ENCODE assay signal across 18 cellular contexts in genomic region chr14:101963052-101963451, GRCh38. TPM values are rescaled to one million over a fixed set of nuclear protein-coding genes. Genes with fewer than 3 reads are reported as not detected.
DNase-seq lines count a peak whose midpoint lies in the region; ATAC-seq and TF ChIP-seq lines count a peak whose summit lies in the region.
"Had no signal": no experiment of that assay in that cellular context is flagged by ENCODE, and none has a peak within 500 bp of the region (broad histone marks: within the 10 kb centered on the region; RNA-seq: fewer than 3 reads in every experiment).

No MANE protein-coding gene starts in this region.

- BruUV-seq in A673 (replicated peaks; lab: Mats Ljungman, UMichigan) = no TSS peak

- H2AFZ ChIP-seq in osteoblast (ENCODE audit: low read length) = no peak overlapping the region

- WGBS in upper lobe of left lung, 2 donors = 76 to 89% methylated on average over 5 of the region's 5 CpGs
- 82 to 88% (median 83%) methylated on average over 5 of the region's 5 CpGs for WGBS in psoas muscle, 3 donors

- H3K4me1 ChIP-seq in A673 (ENCODE audit: insufficient read depth, low read length, poor library complexity, severe bottlenecking) = peaks cover 49% of the 10 kb centered on the region
- H3K4me1 ChIP-seq in osteoblast (ENCODE audit: insufficient read depth, low read length) = peaks cover 33% of the 10 kb centered on the region
- H3K4me1 ChIP-seq in upper lobe of left lung = peaks cover 24 to 44% (median 31%) of the 10 kb centered on the region in 4 donors
- peaks cover 32% of the 10 kb centered on the region for H3K4me1 ChIP-seq in psoas muscle

- POLR2A ChIA-PET in A673 (lab: Charles Lee; ENCODE audit: low non-redundant PET) = interaction anchor here (0.7 to 1.0 kb wide), 2 partner anchors 9 to 189 kb away, joined by 3 to 18 read pairs; no protein-coding TSS in a partner anchor

- DNase-seq in A673 (ENCODE audit: low spot score) (peak; percentile 92), NCI-H2171 (lab: John Stamatoyannopoulos, UW) (peak; percentile 78), caudate nucleus (lab: John Stamatoyannopoulos, UW) (no peak), osteoblast (ENCODE audit: insufficient read length, low spot score, missing footprints) (no peak), iPS-NIHi7 (ENCODE audit: extremely low spot score) (no peak), upper lobe of left lung (no peak), psoas muscle (no peak), NCI-H1417 treated with DMSO at 0.1 percent for 48 hours (lab: John Stamatoyannopoulos, UW) (no peak)
- DNase-seq: activated CD4-positive, alpha-beta T cell treated with anti-CD3 and anti-CD28 coated beads, Interleukin-2, amount 10 ng/mL, durations not matched to agents 24 days and 14 days; activated CD8-positive, alpha-beta memory T cell treated with anti-CD3 and anti-CD28 coated beads, Interleukin-2, amount 50 U/mL, for 4 hours; activated naive CD4-positive, alpha-beta T cell; cortex of kidney; naive thymus-derived CD4-positive, alpha-beta T cell; NCI-H526 had no signal

- intact Hi-C loops in A673 (cut with micrococcal nuclease; ENCODE audit: unreplicated experiment) (loop anchor here (5.0 kb wide), 3 partner anchors 99 to 256 kb away; no protein-coding TSS in a partner anchor), psoas muscle (cut with DNase I) (loop anchor here (5.0 to 10.0 kb wide), 5 partner anchors 79 to 352 kb away; partner anchors contain the start of genes ZNF839 (in 2 of the 2) and HSP90AA1 (in 1 of the 2))

- peaks cover 40% of the 10 kb centered on the region for H3K79me2 ChIP-seq in osteoblast (ENCODE audit: insufficient read depth, low read length)

- no peak for TF ChIP-seq POLR2A in upper lobe of left lung (IDR thresholded peaks at IDR 0.05)

- CTCF ChIA-PET in A673 (lab: Charles Lee) = interaction anchor here (1.4 kb wide), 1 partner anchor 133 kb away, joined by 3 read pairs; no protein-coding TSS in a partner anchor

- H3K36me3 ChIP-seq in A673 (ENCODE audit: insufficient read depth, low read length, poor library complexity, severe bottlenecking) = peaks cover 6% of the 10 kb centered on the region
- peaks cover 7% of the 10 kb centered on the region for H3K36me3 ChIP-seq in osteoblast (ENCODE audit: insufficient read depth, low read length)
- no peaks in the 10 kb centered on the region for H3K36me3 ChIP-seq in upper lobe of left lung
- no peaks in the 10 kb centered on the region for H3K36me3 ChIP-seq in psoas muscle (ENCODE audit: insufficient read depth in 1 of 2, low read depth in 1 of 2)
- H3K36me3 ChIP-seq: ascending aorta, lower lobe of right lung had no signal

- H3K27me3 ChIP-seq in A673 (replicated peaks; ENCODE audit: insufficient read depth, low read depth, low read length, poor library complexity) (no peaks in the 10 kb centered on the region), osteoblast (ENCODE audit: insufficient read depth, low read length) (no peaks in the 10 kb centered on the region), upper lobe of left lung (no peaks in the 10 kb centered on the region), psoas muscle (ENCODE audit: insufficient read depth in 3 of 3, low read length in 2 of 3) (no peaks in the 10 kb centered on the region)
- H3K27me3 ChIP-seq: ascending aorta, MG63 had no signal

- peak overlapping the region; percentile 94 for H3K27ac ChIP-seq in A673 (ENCODE audit: low read depth, low read length, poor library complexity, severe bottlenecking)
- H3K27ac ChIP-seq in caudate nucleus (ENCODE audit: low read depth, low read length) = peak overlapping the region; percentile 24
- H3K27ac ChIP-seq in osteoblast (ENCODE audit: low read depth, low read length) = peak overlapping the region; percentile 5
- no peak overlapping the region for H3K27ac ChIP-seq in upper lobe of left lung
- no peak overlapping the region for H3K27ac ChIP-seq in psoas muscle

- TF ChIP-seq CTCF in A673 (conservative IDR thresholded peaks at IDR 0.05; ENCODE audit: low read depth, low read length) (no peak), osteoblast (IDR thresholded peaks at IDR 0.05; ENCODE audit: extremely low read depth, low read depth, low read length) (no peak), upper lobe of left lung (IDR thresholded peaks at IDR 0.05) (no peak), psoas muscle (IDR thresholded peaks at IDR 0.05) (no peak)

- H3K4me2 ChIP-seq in osteoblast (ENCODE audit: insufficient read depth, low read length) = no peak overlapping the region

- no peak for TF ChIP-seq EP300 in upper lobe of left lung (IDR thresholded peaks at IDR 0.05)

- H3K4me3 ChIP-seq in A673 (ENCODE audit: low read depth, low read length, poor library complexity, severe bottlenecking) = peak overlapping the region; percentile 19
- no peak overlapping the region for H3K4me3 ChIP-seq in osteoblast (ENCODE audit: insufficient read depth, low read length)
- H3K4me3 ChIP-seq in upper lobe of left lung = no peak overlapping the region
- H3K4me3 ChIP-seq in psoas muscle = no peak overlapping the region
- H3K4me3 ChIP-seq: ascending aorta, lower lobe of right lung, MG63 had no signal

- ATAC-seq in upper lobe of left lung (ENCODE audit: low FRiP score in 2 of 2) (no peak), psoas muscle (no peak)
- ATAC-seq: lower lobe of right lung; naive thymus-derived CD4-positive, alpha-beta T cell; Panc1 had no signal

- H4K20me1 ChIP-seq in osteoblast (ENCODE audit: insufficient read depth, low read length) = peaks cover 16% of the 10 kb centered on the region

- H3K9me3 ChIP-seq in A673 (ENCODE audit: low read depth, low read length, poor library complexity, severe bottlenecking) (no peaks in the 10 kb centered on the region), osteoblast (ENCODE audit: low read depth, low read length) (no peaks in the 10 kb centered on the region), upper lobe of left lung (no peaks in the 10 kb centered on the region), psoas muscle (no peaks in the 10 kb centered on the region)
- H3K9me3 ChIP-seq: ascending aorta, lower lobe of right lung, MG63 had no signal

RNA-seq across cellular contexts. Expression of gene DYNC1H1, which starts 1.3 kb away (rescaled TPM):
- total RNA-seq in A673 (2021) (794 and 833 TPM in 2 replicates), osteoblast (332 and 340 TPM in 2 replicates), upper lobe of left lung (100 to 1,000 TPM; 352 to 556 (median 447) TPM), psoas muscle (100 to 1,000 TPM; 332 to 634 (median 549) TPM)
- polyA plus RNA-seq in psoas muscle = 100 to 1,000 TPM; 117 to 306 (median 228) TPM

Comparison
In these comparisons a context has a peak if more than half of its experiments do, and no peak if none do; other contexts are left out.
1. DNase-seq: peak in A673 (single experiment) and NCI-H2171 (single experiment); none in caudate nucleus (0 of 61), osteoblast (single experiment), iPS-NIHi7 (single experiment), upper lobe of left lung (0 of 2), psoas muscle (0 of 2) and NCI-H1417 treated with DMSO at 0.1 percent for 48 hours (single experiment).
2. H3K27ac ChIP-seq: peak in A673 (single experiment), caudate nucleus (single experiment) and osteoblast (single experiment); none in upper lobe of left lung (0 of 4) and psoas muscle (single experiment).